ENCODE assay signal across 12 cellular contexts in genomic region chr4:7546809-7547367, GRCh38.
DNase-seq lines count a peak whose midpoint lies in the region; ATAC-seq, FAIRE-seq and TF ChIP-seq lines count a peak whose summit lies in the region.
"Had no signal": no experiment of that assay in that cellular context is flagged by ENCODE, and none has a peak within 500 bp of the region (broad histone marks: within the 10 kb centered on the region; RNA-seq: fewer than 3 reads in every experiment).

No MANE protein-coding gene starts in this region.

- no peak overlapping the region for H2BK15ac ChIP-seq in H9 (ENCODE audit: low read depth, low read length)

- FAIRE-seq in HTR-8/SVneo (lab: Jason Lieb, UNC) = peak; percentile 48
- FAIRE-seq in bronchial epithelial cell (lab: Jason Lieb, UNC) = no peak
- FAIRE-seq: small intestine had no signal

- H3K23ac ChIP-seq in H9 (ENCODE audit: insufficient read length, low read depth, low read length) = no peak overlapping the region

- H2BK120ac ChIP-seq in H9 (ENCODE audit: low read depth, low read length, poor library complexity, severe bottlenecking) = no peak overlapping the region

- H4K5ac ChIP-seq in H9 (ENCODE audit: insufficient read length, low read depth, low read length) = no peak overlapping the region

- H3K4me1 Mint-ChIP-seq in H9 = no peaks in the 10 kb centered on the region

- H4K8ac ChIP-seq in H9 (replicated peaks; ENCODE audit: insufficient read length, low read depth, low read length) = no peak overlapping the region

- H3K9me3 Mint-ChIP-seq in H9 = peaks cover 4% of the 10 kb centered on the region in 2 experiments; a peak in 3 of 5 replicates

- no peak overlapping the region for H4K91ac ChIP-seq in H9 (ENCODE audit: insufficient read length, low read depth, low read length)

- peak overlapping the region in 1 of 3 experiments; percentile 85; a peak in 3 of 7 replicates for H3K27ac Mint-ChIP-seq in H9

- ATAC-seq in GM19395 (IDR thresholded peaks at IDR 0.05; ENCODE audit: unreplicated experiment) (no peak), GM19467 (IDR thresholded peaks at IDR 0.05; ENCODE audit: unreplicated experiment) (no peak), HG03378 (IDR thresholded peaks at IDR 0.05; ENCODE audit: unreplicated experiment) (no peak)

- no peaks in the 10 kb centered on the region for H3K4me1 ChIP-seq in H9 (ENCODE audit: insufficient read depth, low read length)

- H3K4me3 Mint-ChIP-seq in H9 = no peak overlapping the region

- peak; percentile 77 for DNase-seq in AG08395 (ENCODE audit: low spot score)
- peak; percentile 45 for DNase-seq in HTR-8/SVneo (ENCODE audit: insufficient read length, low spot score)
- DNase-seq in bronchial epithelial cell (ENCODE audit: low read depth) = peak; percentile 6
- DNase-seq in kidney tubule cell (ENCODE audit: low spot score) = peak; percentile 32
- no peak for DNase-seq in H9
- DNase-seq: AML-193, small intestine had no signal

- no peaks in the 10 kb centered on the region for H4K20me1 ChIP-seq in H9 (ENCODE audit: control insufficient read depth, insufficient read depth, insufficient read length)

- no peak overlapping the region for H3K9ac ChIP-seq in H9 (ENCODE audit: extremely low read depth, insufficient read length, low read length)

- H3K79me2 ChIP-seq in H9 (ENCODE audit: insufficient read depth, low read length) = no peaks in the 10 kb centered on the region

- H2BK5ac ChIP-seq in H9 (ENCODE audit: insufficient read length, low read length) = no peak overlapping the region

- H3K4ac ChIP-seq in H9 (ENCODE audit: low read depth, low read length) = no peak overlapping the region

- no peak overlapping the region for H3K27ac ChIP-seq in H9 (ENCODE audit: insufficient read length, low read depth, low read length)
- H3K27ac ChIP-seq: neutrophil, SK-N-MC had no signal

- no peaks in the 10 kb centered on the region for H3K27me3 ChIP-seq in bronchial epithelial cell (ENCODE audit: control insufficient read depth, insufficient read depth, low read length)
- H3K27me3 ChIP-seq in H9 (ENCODE audit: insufficient read depth, low read length) = no peaks in the 10 kb centered on the region
- H3K27me3 ChIP-seq: neutrophil had no signal

- no peaks in the 10 kb centered on the region for H3K23me2 ChIP-seq in H9 (ENCODE audit: insufficient read length, low read depth, low read length, poor library complexity, severe bottlenecking)

- no peak overlapping the region for H3K14ac ChIP-seq in H9 (ENCODE audit: insufficient read depth, low read length)

- no peak for TF ChIP-seq CTCF in bronchial epithelial cell (IDR thresholded peaks at IDR 0.05; ENCODE audit: insufficient read depth, low read length, severe bottlenecking)
- TF ChIP-seq CTCF in H9 (conservative IDR thresholded peaks at IDR 0.05) = no peak

- no peak overlapping the region for H3K18ac ChIP-seq in H9 (ENCODE audit: insufficient read length, low read depth, low read length)

- H3K9me3 ChIP-seq in H9 (ENCODE audit: control insufficient read depth, low read depth, low read length) = no peaks in the 10 kb centered on the region
- H3K9me3 ChIP-seq: neutrophil had no signal

- H3K36me3 ChIP-seq in bronchial epithelial cell (ENCODE audit: control insufficient read depth, insufficient read depth, low read length) = no peaks in the 10 kb centered on the region
- H3K36me3 ChIP-seq: neutrophil had no signal

- H3K79me1 ChIP-seq in H9 (ENCODE audit: insufficient read depth, low read depth, low read length, poor library complexity, severe bottlenecking) = no peaks in the 10 kb centered on the region

- H3T11ph ChIP-seq in H9 (ENCODE audit: low read length) = no peak overlapping the region

- peaks cover 7% of the 10 kb centered on the region for H3K27me3 Mint-ChIP-seq in H9 (ENCODE audit: low read depth)

- H2AK5ac ChIP-seq in H9 (ENCODE audit: insufficient read length, low read length) = no peak overlapping the region

- WGBS in H9 (ENCODE audit: extremely low coverage, insufficient read length, low lambda C conversion rate) = no CpG with 5 or more reads among the region's 4 CpGs

- H3K4me2 ChIP-seq in H9 (ENCODE audit: insufficient read depth, insufficient read length, low read length) = no peak overlapping the region

- no peak overlapping the region for H3K56ac ChIP-seq in H9 (ENCODE audit: insufficient read length, low read depth, low read length)

- no peak overlapping the region for H2AFZ ChIP-seq in H9 (ENCODE audit: low read length)

- no peak overlapping the region for H2BK12ac ChIP-seq in H9 (ENCODE audit: insufficient read length, low read depth, low read length)

- no peak overlapping the region for H3K4me3 ChIP-seq in bronchial epithelial cell (ENCODE audit: low read depth, low read length)
- H3K4me3 ChIP-seq: SK-N-MC had no signal

- no peaks in the 10 kb centered on the region for H3K36me3 Mint-ChIP-seq in H9 (ENCODE audit: insufficient read depth in 1 of 3, low read depth in 3 of 3)

- no peak overlapping the region for H2BK20ac ChIP-seq in H9 (ENCODE audit: low read depth, low read length, poor library complexity, severe bottlenecking)
